In genomic region chr6:43990627-43991619, GRCh38 we compare ENCODE assay signal across 10 cellular contexts.
DNase-seq lines count a peak whose midpoint lies in the region; ATAC-seq and TF ChIP-seq lines count a peak whose summit lies in the region.
"Had no signal": no experiment of that assay in that cellular context is flagged by ENCODE, and none has a peak within 500 bp of the region (broad histone marks: within the 10 kb centered on the region; RNA-seq: fewer than 3 reads in every experiment).

No MANE protein-coding gene starts in this region.

- H2AFZ ChIP-seq in ACC112 (ENCODE audit: low read length, unreplicated experiment), result peak overlapping the region; percentile 45

- H3K9me3 ChIP-seq in mesodermal cell (ENCODE audit: control insufficient read depth, low read length), result no peaks in the 10 kb centered on the region
- H3K9me3 ChIP-seq: upper lobe of left lung had no signal

- H3K27ac ChIP-seq in ACC112 (ENCODE audit: low read depth, low read length) (no peak overlapping the region), mesodermal cell (ENCODE audit: low read depth, low read length, severe bottlenecking) (peak overlapping the region; percentile 45)
- H3K27ac ChIP-seq: upper lobe of left lung had no signal

- H3K4me3 Mint-ChIP-seq in brain, result no peak overlapping the region

- H3K9me3 Mint-ChIP-seq in brain, result peaks cover 0 to 3% (median 0%) of the 10 kb centered on the region in 5 experiments

- 89 to 96% methylated on average over 12 to 15 of the region's 18 CpGs for WGBS in mesodermal cell (ENCODE audit: insufficient coverage in 2 of 2), 2 experiments

- TF ChIP-seq CTCF in brain (conservative IDR thresholded peaks at IDR 0.05), result no peak

- H3K4me3 ChIP-seq in ACC112 (ENCODE audit: low read depth, low read length), result no peak overlapping the region
- no peak overlapping the region for H3K4me3 ChIP-seq in mesodermal cell (ENCODE audit: extremely low read depth, insufficient read depth, low read length, poor library complexity, severe bottlenecking)
- H3K4me3 ChIP-seq: upper lobe of left lung had no signal

- peaks cover 9% of the 10 kb centered on the region for H3K27me3 Mint-ChIP-seq in brain

- peak overlapping the region; percentile 21 to 91 (median 90) for H3K27ac Mint-ChIP-seq in brain

- DNase-seq in HT1080 (ENCODE audit: low read depth) (peak; percentile 18), T-helper 1 cell (no peak)
- no peak for DNase-seq in activated CD4-positive, alpha-beta T cell treated with anti-CD3 and anti-CD28 coated beads, Interleukin-2, amount 50 U/mL, for 1 hour
- DNase-seq: DMS79, upper lobe of left lung had no signal

- peaks cover 22% of the 10 kb centered on the region for H3K4me1 ChIP-seq in ACC112 (ENCODE audit: control insufficient read depth, insufficient read depth, low read length, unreplicated experiment)
- peaks cover 20% of the 10 kb centered on the region for H3K4me1 ChIP-seq in mesodermal cell (ENCODE audit: control insufficient read depth, insufficient read depth, low read length, poor library complexity, severe bottlenecking)

- H3K36me3 ChIP-seq in ACC112 (ENCODE audit: insufficient read depth, low read length), result no peaks in the 10 kb centered on the region
- no peaks in the 10 kb centered on the region for H3K36me3 ChIP-seq in mesodermal cell (ENCODE audit: control insufficient read depth, insufficient read depth, low read length)
- H3K36me3 ChIP-seq: upper lobe of left lung had no signal

- H3K4me1 Mint-ChIP-seq in brain, result peaks cover 47% of the 10 kb centered on the region

- H3K27me3 ChIP-seq in ACC112 (ENCODE audit: insufficient read depth, low read length), result peaks cover 4% of the 10 kb centered on the region
- H3K27me3 ChIP-seq: upper lobe of left lung had no signal

- H3K79me2 ChIP-seq in ACC112 (ENCODE audit: control insufficient read depth, insufficient read depth, low read length, unreplicated experiment), result no peaks in the 10 kb centered on the region

- no peaks in the 10 kb centered on the region for H3K36me3 Mint-ChIP-seq in brain

- ATAC-seq in HG03439 (IDR thresholded peaks at IDR 0.05; ENCODE audit: unreplicated experiment) (no peak), HG03442 (IDR thresholded peaks at IDR 0.05; ENCODE audit: unreplicated experiment) (no peak)
